Comparison of ENCODE assay signal across 1 cellular context in genomic region chr15:64333986-64334385, GRCh38.
TF ChIP-seq lines count a peak whose summit lies in the region.

No MANE protein-coding gene starts in this region.

TF ChIP-seq in GM23338, 12 proteins besides CTCF, POLR2A, EP300 and RAD21 (continued from another document):
- no peak for TF ChIP-seq CREB1 (CRISPR knock-in tag; IDR thresholded peaks at IDR 0.05; ENCODE audit: low read depth)
